15 cellular contexts compared by ENCODE assay signal in genomic region chr16:5065813-5066212, GRCh38. TPM values are rescaled to one million over a fixed set of nuclear protein-coding genes. Genes with fewer than 3 reads are reported as not detected.
A peak's percentile ranks its signal among the peaks of the same experiment; 100 is the strongest.
DNase-seq lines count a peak whose midpoint lies in the region; ATAC-seq and TF ChIP-seq lines count a peak whose summit lies in the region.
"Had no signal": no experiment of that assay in that cellular context is flagged by ENCODE, and none has a peak within 500 bp of the region (broad histone marks: within the 10 kb centered on the region; RNA-seq: fewer than 3 reads in every experiment).

C16orf89 (minus strand) TSS chr16:5065956; CDS start chr16:5065908, 48 bp downstream.

- peaks cover 0 to 8% of the 10 kb centered on the region in 2 donors for H3K4me1 ChIP-seq in right atrium auricular region
- peaks cover 4% of the 10 kb centered on the region for H3K4me1 ChIP-seq in hepatocyte (ENCODE audit: insufficient read depth)
- peaks cover 2% of the 10 kb centered on the region for H3K4me1 ChIP-seq in neuron (ENCODE audit: insufficient read depth, low read length)
- no peaks in the 10 kb centered on the region for H3K4me1 ChIP-seq in aorta (ENCODE audit: control insufficient read depth in 1 of 2, insufficient read depth in 2 of 2, low read length in 2 of 2)
- H3K4me1 ChIP-seq in BE2C: no peaks in the 10 kb centered on the region

- no peak within 1 kb of the TSS for H3K4me3 ChIP-seq in right atrium auricular region
- H3K4me3 ChIP-seq in hepatocyte: no peak within 1 kb of the TSS
- no peak within 1 kb of the TSS for H3K4me3 ChIP-seq in neuron (ENCODE audit: low read length)
- no peak within 1 kb of the TSS for H3K4me3 ChIP-seq in aorta (ENCODE audit: low read length in 2 of 2)
- no peak within 1 kb of the TSS for H3K4me3 ChIP-seq in BE2C (ENCODE audit: low read depth, low read length)

- no peaks in the 10 kb centered on the region for H3K36me3 ChIP-seq in right atrium auricular region
- H3K36me3 ChIP-seq in hepatocyte (replicated peaks; ENCODE audit: insufficient read depth, low read depth): no peaks in the 10 kb centered on the region
- no peaks in the 10 kb centered on the region for H3K36me3 ChIP-seq in neuron (ENCODE audit: insufficient read depth, low read length)
- H3K36me3 ChIP-seq in aorta (ENCODE audit: control insufficient read depth in 1 of 2, insufficient read depth in 2 of 2, low read length in 1 of 2): no peaks in the 10 kb centered on the region
- H3K36me3 ChIP-seq in BE2C: no peaks in the 10 kb centered on the region

- no peaks in the 10 kb centered on the region for H3K9me2 ChIP-seq in hepatocyte (replicated peaks; ENCODE audit: insufficient read depth)

- no peaks in the 10 kb centered on the region for H3K79me2 ChIP-seq in hepatocyte

- H3K27me3 ChIP-seq in right atrium auricular region: no peaks in the 10 kb centered on the region
- H3K27me3 ChIP-seq in hepatocyte: no peaks in the 10 kb centered on the region
- H3K27me3 ChIP-seq in neuron (ENCODE audit: insufficient read depth, low read length): no peaks in the 10 kb centered on the region
- H3K27me3 ChIP-seq in aorta (ENCODE audit: control insufficient read depth in 1 of 2, insufficient read depth in 2 of 2, low read length in 1 of 2): no peaks in the 10 kb centered on the region
- peaks cover 59% of the 10 kb centered on the region for H3K27me3 ChIP-seq in BE2C

- H2AFZ ChIP-seq in hepatocyte (no peak within 1 kb of the TSS), neuron (ENCODE audit: low read depth, low read length) (peak within 1 kb of the TSS; percentile 44)

- DNase-seq in Right ventricle myocardium superior (peak; percentile 57), right atrium auricular region (ENCODE audit: low spot score) (no peak), hepatocyte (ENCODE audit: low spot score) (no peak), aorta (peak in 1 of 2 donors; percentile 73), AML-193 (lab: John Stamatoyannopoulos, UW) (no peak), BE2C (no peak)
- DNase-seq: activated T-cell treated with anti-CD3 and anti-CD28 coated beads for 4 hours, GF-D8, NCI-H524, T-helper 17 cell had no signal

- H3K27ac ChIP-seq in right atrium auricular region: no peak within 1 kb of the TSS
- peak within 1 kb of the TSS; percentile 60 for H3K27ac ChIP-seq in hepatocyte
- no peak within 1 kb of the TSS for H3K27ac ChIP-seq in aorta (ENCODE audit: low read depth in 1 of 2, low read length in 2 of 2)

- H4K20me1 ChIP-seq in hepatocyte (ENCODE audit: insufficient read depth, poor library complexity, severe bottlenecking): no peaks in the 10 kb centered on the region

- TF ChIP-seq CTCF in right atrium auricular region (IDR thresholded peaks at IDR 0.05) (no peak), hepatocyte (IDR thresholded peaks at IDR 0.05; ENCODE audit: poor library complexity) (no peak), BE2C (IDR thresholded peaks at IDR 0.05; ENCODE audit: low read depth, low read length) (no peak)

- intact Hi-C loops in Right ventricle myocardium superior (cut with DNase I): no loop called here
- intact Hi-C loops in aorta (cut with DNase I): no loop called here

- no peaks in the 10 kb centered on the region for H3K9me3 ChIP-seq in right atrium auricular region
- no peaks in the 10 kb centered on the region for H3K9me3 ChIP-seq in hepatocyte (ENCODE audit: low read depth)
- H3K9me3 ChIP-seq in neuron (ENCODE audit: low read length): no peaks in the 10 kb centered on the region
- H3K9me3 ChIP-seq in aorta (ENCODE audit: control insufficient read depth, low read length): no peaks in the 10 kb centered on the region
- no peaks in the 10 kb centered on the region; the same call in 1 of the 2 replicates for H3K9me3 ChIP-seq in BE2C

- 77% methylated on average over 10 of the region's 10 CpGs for WGBS in hepatocyte (ENCODE audit: low lambda C conversion rate, missing lambda C conversion rate)
- WGBS in aorta, 2 donors: 21 to 26% methylated on average over 10 of the region's 10 CpGs

- ATAC-seq in Right ventricle myocardium superior (ENCODE audit: poor library complexity) (no peak), aorta (ENCODE audit: low FRiP score) (peak; percentile 81), HG03520 (IDR thresholded peaks at IDR 0.05; ENCODE audit: unreplicated experiment) (no peak)
- ATAC-seq: T-helper 17 cell had no signal

- H3K4me2 ChIP-seq in hepatocyte: no peak within 1 kb of the TSS

RNA-seq across cellular contexts. Expression of gene C16orf89, which starts in this region (rescaled TPM):
- total RNA-seq in Right ventricle myocardium superior: 6.1 TPM
- 1 to 10 TPM; 5.2 to 5.4 TPM for total RNA-seq in right atrium auricular region
- 1.1 and 4.5 TPM in 2 replicates for total RNA-seq in hepatocyte
- 2.0 and 3.8 TPM in 2 replicates for polyA plus RNA-seq in hepatocyte
- 10 to 100 TPM; 13.3 to 31.6 TPM for total RNA-seq in aorta
- polyA plus RNA-seq in aorta: 1 to 10 TPM; 1.9 to 4.0 TPM
- polyA plus RNA-seq in BE2C (2012; ENCODE audit: insufficient read depth, insufficient read length, low read depth): not detected
- total RNA-seq: A673; natural killer cell treated with Interleukin-12 subunit alpha and Interleukin-12 subunit beta and Interleukin-15 and Interleukin-18, amount 100 ng/mL, for 72 hours; RPMI7951; T-helper 17 cell had no signal
